Comparison of ENCODE assay signal across 24 cellular contexts in the genomic region with DNA sequence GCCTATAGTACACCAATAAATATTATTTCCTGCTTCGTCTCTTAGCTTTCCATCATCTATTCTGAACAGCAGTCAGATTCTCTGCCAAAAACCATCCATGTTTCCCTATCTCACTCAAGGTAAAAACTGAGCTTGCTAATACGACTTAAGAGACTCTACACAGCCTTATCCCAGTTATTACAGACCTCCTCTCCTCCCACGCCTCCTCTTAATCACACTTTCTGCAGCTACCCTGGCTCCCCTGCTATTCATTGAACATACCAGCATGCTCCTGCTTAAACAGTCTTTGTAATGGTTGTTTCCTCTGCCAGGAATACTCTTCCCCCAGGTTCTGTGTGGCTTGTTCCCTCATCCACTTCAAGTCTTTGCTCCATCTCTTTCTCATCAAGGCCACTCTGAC.
"Had no signal": no experiment of that assay in that cellular context is flagged by ENCODE, and none has a peak within 500 bp of the region (broad histone marks: within the 10 kb centered on the region; RNA-seq: fewer than 3 reads in every experiment).

No MANE protein-coding gene starts in this region.

- H3K36me3 Mint-ChIP-seq: activated naive CD8-positive, alpha-beta T cell had no signal

- H3K27ac ChIP-seq: body of pancreas, colonic mucosa, epithelial cell of prostate, esophagus squamous epithelium, gastroesophageal sphincter had no signal

- DNase-seq: activated CD4-positive, alpha-beta T cell treated with anti-CD3 and anti-CD28 coated beads for 1 hour; activated CD4-positive, alpha-beta T cell treated with anti-CD3 and anti-CD28 coated beads for 4 hours; activated CD4-positive, alpha-beta T cell treated with anti-CD3 and anti-CD28 coated beads, Interleukin-2, amount 10 ng/mL, durations not matched to agents 7 days and 5 days; activated CD4-positive, alpha-beta T cell treated with anti-CD3 and anti-CD28 coated beads, Interleukin-2, amount 50 U/mL, for 48 hours; activated CD8-positive, alpha-beta memory T cell treated with anti-CD3 and anti-CD28 coated beads for 24 hours; activated CD8-positive, alpha-beta T cell treated with anti-CD3 and anti-CD28 coated beads for 36 hours; activated effector memory CD4-positive, alpha-beta T cell treated with Interleukin-2 at 50 U/mL for 16 hours; activated gamma-delta T cell treated with Interleukin-2 at 50 U/mL for 16 hours; activated naive CD4-positive, alpha-beta T cell treated with anti-CD3 and anti-CD28 coated beads, Interleukin-2, amount 50 U/mL, for 16 hours; activated naive CD4-positive, alpha-beta T cell treated with Interleukin-2 at 50 U/mL for 16 hours; activated T-cell treated with anti-CD3 and anti-CD28 coated beads, Interleukin-2, amount 50 U/mL, for 4 hours; amygdala; aorta; body of pancreas; caudate nucleus; colonic mucosa; effector CD8-positive, alpha-beta T cell; esophagus squamous epithelium; foreskin melanocyte; T-helper 2 cell had no signal

- H3K36me3 ChIP-seq: colonic mucosa, esophagus squamous epithelium, gastroesophageal sphincter had no signal

- H3K4me1 Mint-ChIP-seq: activated CD4-positive, alpha-beta T cell treated with anti-CD3 and anti-CD28 coated beads, Interleukin-2, amount 10 ng/mL, durations not matched to agents 7 days and 5 days; activated T-helper 17 cell treated with anti-CD3 and anti-CD28 coated beads, Interleukin-2, amount 50 U/mL, for 72 hours had no signal

- H3K4me3 ChIP-seq: body of pancreas, colonic mucosa, esophagus squamous epithelium, gastroesophageal sphincter had no signal

- H3K4me1 ChIP-seq: body of pancreas, colonic mucosa, esophagus squamous epithelium, gastroesophageal sphincter had no signal

- H3K27me3 ChIP-seq: body of pancreas, colonic mucosa, esophagus squamous epithelium, gastroesophageal sphincter had no signal

- H3K27me3 Mint-ChIP-seq: activated CD4-positive, alpha-beta T cell treated with anti-CD3 and anti-CD28 coated beads, Interleukin-2, amount 10 ng/mL, durations not matched to agents 7 days and 5 days; activated CD8-positive, alpha-beta T cell treated with anti-CD3 and anti-CD28 coated beads for 36 hours; activated naive CD8-positive, alpha-beta T cell; activated T-helper 17 cell treated with anti-CD3 and anti-CD28 coated beads, Interleukin-2, amount 50 U/mL, for 72 hours had no signal

- H3K27ac Mint-ChIP-seq: activated CD4-positive, alpha-beta T cell treated with anti-CD3 and anti-CD28 coated beads, Interleukin-2, amount 10 ng/mL, durations not matched to agents 7 days and 5 days; activated CD8-positive, alpha-beta T cell treated with anti-CD3 and anti-CD28 coated beads for 36 hours; activated naive CD8-positive, alpha-beta T cell; activated T-helper 17 cell treated with anti-CD3 and anti-CD28 coated beads, Interleukin-2, amount 50 U/mL, for 72 hours had no signal

- H3K9me3 Mint-ChIP-seq: activated CD4-positive, alpha-beta T cell treated with anti-CD3 and anti-CD28 coated beads, Interleukin-2, amount 10 ng/mL, durations not matched to agents 7 days and 5 days; activated CD8-positive, alpha-beta T cell treated with anti-CD3 and anti-CD28 coated beads for 36 hours; activated T-cell treated with anti-CD3 and anti-CD28 coated beads, Interleukin-2, amount 50 U/mL, for 4 hours had no signal

- H3K4me3 Mint-ChIP-seq: activated CD4-positive, alpha-beta T cell treated with anti-CD3 and anti-CD28 coated beads, Interleukin-2, amount 10 ng/mL, durations not matched to agents 7 days and 5 days; activated CD8-positive, alpha-beta T cell treated with anti-CD3 and anti-CD28 coated beads for 36 hours; activated naive CD8-positive, alpha-beta T cell; activated T-cell treated with anti-CD3 and anti-CD28 coated beads, Interleukin-2, amount 50 U/mL, for 4 hours; activated T-helper 17 cell treated with anti-CD3 and anti-CD28 coated beads, Interleukin-2, amount 50 U/mL, for 72 hours had no signal

- H3K9me3 ChIP-seq: body of pancreas, colonic mucosa, esophagus squamous epithelium, gastroesophageal sphincter had no signal
